In genomic region chr10:126129026-126129425, GRCh38 we compare ENCODE assay signal across 25 cellular contexts.
DNase-seq lines count a peak whose midpoint lies in the region; ATAC-seq, FAIRE-seq and TF ChIP-seq lines count a peak whose summit lies in the region.
"Had no signal": no experiment of that assay in that cellular context is flagged by ENCODE, and none has a peak within 500 bp of the region (broad histone marks: within the 10 kb centered on the region; RNA-seq: fewer than 3 reads in every experiment).

No MANE protein-coding gene starts in this region.

- H3K27ac Mint-ChIP-seq in stimulated activated effector memory CD8-positive, alpha-beta T cell treated with anti-CD3 and anti-CD28 coated beads, Interleukin-12 subunit alpha, Interleukin-12 subunit beta, amount 100 ng/mL, for 72 hours = no peak overlapping the region
- no peak overlapping the region for H3K27ac Mint-ChIP-seq in CD14-positive monocyte
- H3K27ac Mint-ChIP-seq: B cell had no signal

- peaks cover 26% of the 10 kb centered on the region for H3K36me3 Mint-ChIP-seq in stimulated activated effector memory CD8-positive, alpha-beta T cell treated with anti-CD3 and anti-CD28 coated beads, Interleukin-12 subunit alpha, Interleukin-12 subunit beta, amount 100 ng/mL, for 72 hours
- H3K36me3 Mint-ChIP-seq in CD14-positive monocyte = no peaks in the 10 kb centered on the region
- H3K36me3 Mint-ChIP-seq: CD4-positive, alpha-beta memory T cell; CD4-positive, CD25-positive, alpha-beta regulatory T cell; CD8-positive, alpha-beta memory T cell had no signal

- H3K9me3 ChIP-seq in K562 (replicated peaks; ENCODE audit: control insufficient read depth, insufficient read depth, low read depth, low read length) (no peaks in the 10 kb centered on the region), esophagus muscularis mucosa (no peaks in the 10 kb centered on the region)
- H3K9me3 ChIP-seq: A549; BLaER1 treated with 17β-estradiol and CSF1 and Interleukin-3, amounts not matched to agents 10 nM and 100 nM had no signal

- TF ChIP-seq RAD21 in K562 (CRISPR knock-in tag; conservative IDR thresholded peaks at IDR 0.05 in 1 of 2, IDR thresholded peaks at IDR 0.05 in 1 of 2) = no peak

- no peak overlapping the region for H3K4me3 Mint-ChIP-seq in stimulated activated effector memory CD8-positive, alpha-beta T cell treated with anti-CD3 and anti-CD28 coated beads, Interleukin-12 subunit alpha, Interleukin-12 subunit beta, amount 100 ng/mL, for 72 hours
- no peak overlapping the region for H3K4me3 Mint-ChIP-seq in CD14-positive monocyte
- H3K4me3 Mint-ChIP-seq: B cell; CD4-positive, alpha-beta memory T cell; CD4-positive, CD25-positive, alpha-beta regulatory T cell; CD8-positive, alpha-beta memory T cell had no signal

- BruUV-seq in K562 (replicated peaks; lab: Mats Ljungman, UMichigan) = no TSS peak

- H3K27me3 ChIP-seq in K562 (ENCODE audit: control insufficient read depth in 2 of 2, insufficient read depth in 2 of 2, low read length in 2 of 2) (peaks cover 0 to 13% of the 10 kb centered on the region in 2 experiments; a peak in 2 of 5 replicates), esophagus muscularis mucosa (no peaks in the 10 kb centered on the region)
- H3K27me3 ChIP-seq: BLaER1 treated with 17β-estradiol and CSF1 and Interleukin-3, amounts not matched to agents 10 nM and 100 nM had no signal

- no peak overlapping the region for H3K4me2 ChIP-seq in K562 (ENCODE audit: insufficient read depth, low read length)
- H3K4me2 ChIP-seq: A549; BLaER1 treated with 17β-estradiol and CSF1 and Interleukin-3, amounts not matched to agents 10 nM and 100 nM had no signal

- H3K27ac ChIP-seq in K562 (ENCODE audit: extremely low read depth, low read depth, low read length) (no peak overlapping the region), esophagus muscularis mucosa (replicated peaks in 1 of 4) (no peak overlapping the region)
- H3K27ac ChIP-seq: 22Rv1; A549; BLaER1 treated with 17β-estradiol and CSF1 and Interleukin-3, amounts not matched to agents 10 nM and 100 nM; C4-2B had no signal

- no peak for TF ChIP-seq EP300 in K562 (IDR thresholded peaks at IDR 0.05; ENCODE audit: low read length)
- no peak for TF ChIP-seq EP300 in esophagus muscularis mucosa (IDR thresholded peaks at IDR 0.05)

- H3K4me1 Mint-ChIP-seq in stimulated activated effector memory CD8-positive, alpha-beta T cell treated with anti-CD3 and anti-CD28 coated beads, Interleukin-12 subunit alpha, Interleukin-12 subunit beta, amount 100 ng/mL, for 72 hours = peaks cover 6% of the 10 kb centered on the region
- H3K4me1 Mint-ChIP-seq in CD14-positive monocyte = peaks cover 12% of the 10 kb centered on the region
- H3K4me1 Mint-ChIP-seq: B cell had no signal

- ATAC-seq in K562 (no peak), GM19328 (IDR thresholded peaks at IDR 0.05; ENCODE audit: unreplicated experiment) (no peak)
- peak; percentile 25 for ATAC-seq in stimulated activated effector memory CD8-positive, alpha-beta T cell treated with anti-CD3 and anti-CD28 coated beads, Interleukin-12 subunit alpha, Interleukin-12 subunit beta, amount 100 ng/mL, for 72 hours
- ATAC-seq: A549, GM12878 had no signal

- POLR2A ChIA-PET in K562 (lab: Yijun Ruan, JAX) = no interaction called here

- no peaks in the 10 kb centered on the region for H3K79me2 ChIP-seq in K562 (ENCODE audit: control insufficient read depth, insufficient read depth, low read length)

- H3K36me3 ChIP-seq in K562 (ENCODE audit: control insufficient read depth, insufficient read depth, low read length) (no peaks in the 10 kb centered on the region), esophagus muscularis mucosa (no peaks in the 10 kb centered on the region)
- H3K36me3 ChIP-seq: BLaER1 treated with 17β-estradiol and CSF1 and Interleukin-3, amounts not matched to agents 10 nM and 100 nM had no signal

- TF ChIP-seq CTCF in K562 (IDR thresholded peaks at IDR 0.05 in 2 of 3, conservative IDR thresholded peaks at IDR 0.05 in 1 of 3; ENCODE audit: insufficient read depth in 2 of 3, low read depth in 1 of 3, low read length in 3 of 3) (no peak), esophagus muscularis mucosa (IDR thresholded peaks at IDR 0.05) (no peak), CD14-positive monocyte (IDR thresholded peaks at IDR 0.05) (no peak)

- 0% methylated on average over 5 of the region's 7 CpGs for WGBS in K562 (ENCODE audit: insufficient coverage, low coverage, missing lambda C conversion rate)
- 87% methylated on average over 7 of the region's 7 CpGs for WGBS in esophagus muscularis mucosa

- H3K9ac ChIP-seq in K562 (ENCODE audit: insufficient read depth in 1 of 2, low read depth in 2 of 2, low read length in 2 of 2) = no peak overlapping the region
- H3K9ac ChIP-seq: BLaER1 treated with 17β-estradiol and CSF1 and Interleukin-3, amounts not matched to agents 10 nM and 100 nM had no signal

- H3K27me3 Mint-ChIP-seq in CD14-positive monocyte (ENCODE audit: low read depth in 3 of 3) = peaks cover 1 to 4% (median 4%) of the 10 kb centered on the region in 3 donors
- H3K27me3 Mint-ChIP-seq: B cell; CD4-positive, CD25-positive, alpha-beta regulatory T cell had no signal

- DNase-seq in K562 (ENCODE audit: extremely low read depth in 1 of 4, low spot score in 3 of 4) (no peak), esophagus muscularis mucosa (ENCODE audit: extremely low spot score) (peak; percentile 75), CD14-positive monocyte (ENCODE audit: low spot score) (no peak)
- DNase-seq in stimulated activated effector memory CD8-positive, alpha-beta T cell treated with anti-CD3 and anti-CD28 coated beads, Interleukin-12 subunit alpha, Interleukin-12 subunit beta, amount 100 ng/mL, for 72 hours (ENCODE audit: low spot score in 2 of 2) = no peak
- DNase-seq: AML-193; CD4-positive, alpha-beta memory T cell; CD4-positive, CD25-positive, alpha-beta regulatory T cell; CD8-positive, alpha-beta memory T cell; COR-L47; DMS 273 treated with DMSO at 0.1 percent for 48 hours; DMS153; DMS53; DMS79; DND-41; EL; GDM1 had no signal

- H3K4me3 ChIP-seq in K562 = no peak overlapping the region
- H3K4me3 ChIP-seq in esophagus muscularis mucosa = no peak overlapping the region
- H3K4me3 ChIP-seq: A549; BLaER1 treated with 17β-estradiol and CSF1 and Interleukin-3, amounts not matched to agents 10 nM and 100 nM; GM12878 had no signal

- FAIRE-seq in K562 (lab: Jason Lieb, UNC) = no peak
- FAIRE-seq: A549, GM12878, GM12892, GM18507 had no signal

- in situ Hi-C loops in K562 (cut with MboI) = no loop called here

- no peaks in the 10 kb centered on the region for H3K9me1 ChIP-seq in K562 (ENCODE audit: control insufficient read depth, insufficient read depth, low read length)

- H3K4me1 ChIP-seq in K562 (replicated peaks in 1 of 2; ENCODE audit: control insufficient read depth in 2 of 2, insufficient read depth in 2 of 2, low read length in 2 of 2) (no peaks in the 10 kb centered on the region), esophagus muscularis mucosa (no peaks in the 10 kb centered on the region)

- no peaks in the 10 kb centered on the region for H3K9me3 Mint-ChIP-seq in stimulated activated effector memory CD8-positive, alpha-beta T cell treated with anti-CD3 and anti-CD28 coated beads, Interleukin-12 subunit alpha, Interleukin-12 subunit beta, amount 100 ng/mL, for 72 hours
- H3K9me3 Mint-ChIP-seq in CD14-positive monocyte = peaks cover 0 to 2% (median 0%) of the 10 kb centered on the region in 7 donors

- intact Hi-C loops in K562 (cut with micrococcal nuclease) (no loop called here), esophagus muscularis mucosa (cut with DNase I) (no loop called here), CD14-positive monocyte (cut with micrococcal nuclease) (no loop called here)

- no peak overlapping the region for H2AFZ ChIP-seq in K562 (ENCODE audit: low read depth, low read length)

- H4K20me1 ChIP-seq in K562 (replicated peaks; ENCODE audit: control insufficient read depth, insufficient read depth, low read length) = no peaks in the 10 kb centered on the region
- H4K20me1 ChIP-seq: BLaER1 treated with 17β-estradiol and CSF1 and Interleukin-3, amounts not matched to agents 10 nM and 100 nM had no signal

- TF ChIP-seq POLR2A in K562 (conservative IDR thresholded peaks at IDR 0.05) = no peak
- TF ChIP-seq POLR2A in esophagus muscularis mucosa (IDR thresholded peaks at IDR 0.05; ENCODE audit: low read depth) = no peak

- CTCF ChIA-PET in K562 (lab: Yijun Ruan, JAX; ENCODE audit: low intra/inter-chr PET ratio) = no interaction called here

TF ChIP-seq in K562, 482 proteins besides CTCF, POLR2A, EP300 and RAD21:
- TF ChIP-seq FOXO4 (CRISPR knock-in tag; IDR thresholded peaks at IDR 0.05) (no peak), HMG20A (CRISPR knock-in tag; conservative IDR thresholded peaks at IDR 0.05) (no peak), SPI1 (IDR thresholded peaks at IDR 0.05; ENCODE audit: borderline replicate concordance, low read depth, low read length) (0 out of 2 replicates have a peak, but pooled peaks have one; percentile 9), ZNF507 (tag; conservative IDR thresholded peaks at IDR 0.05) (no peak)
TF ChIP-seq in K562: peak in this region for 1.
